ENCODE assay signal across 4 cellular contexts in genomic region chr20:18813483-18813882, GRCh38. TPM values are rescaled to one million over a fixed set of nuclear protein-coding genes. Genes with fewer than 3 reads are reported as not detected.
"Had no signal": no experiment of that assay in that cellular context is flagged by ENCODE, and none has a peak within 500 bp of the region (broad histone marks: within the 10 kb centered on the region; RNA-seq: fewer than 3 reads in every experiment).

SCP2D1 (plus strand) TSS chr20:18813783; CDS start chr20:18813816, 33 bp downstream.

- ATAC-seq: GM12878 had no signal

- H3K4me3 ChIP-seq: GM12878 had no signal

- DNase-seq: GDM1, GF-D8 had no signal

RNA-seq across cellular contexts. Expression of gene SCP2D1, which starts in this region (rescaled TPM):
- total RNA-seq: G401, GM12878 had no signal
- polyA plus RNA-seq: GM12878 had no signal
